21 cellular contexts compared by ENCODE assay signal in the genomic region with DNA sequence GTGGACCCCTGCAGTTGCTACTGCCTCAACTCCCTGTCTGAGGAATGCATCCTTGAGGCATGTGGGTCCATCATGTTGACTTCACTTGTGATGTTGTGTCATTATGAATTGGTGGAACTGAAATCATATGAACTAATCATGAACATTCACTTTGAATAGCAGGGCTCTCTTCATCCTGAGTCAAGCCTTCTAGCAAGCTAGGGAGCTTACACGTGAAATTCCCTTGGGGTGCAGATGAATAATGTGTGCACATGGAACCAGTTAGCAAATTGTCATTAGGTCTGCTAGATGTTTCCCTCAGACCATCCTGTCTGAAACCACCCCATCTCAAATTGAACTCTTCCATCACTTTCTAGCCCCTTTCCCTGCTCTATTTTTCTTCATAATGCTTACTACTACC.
"Had no signal": no experiment of that assay in that cellular context is flagged by ENCODE, and none has a peak within 500 bp of the region (broad histone marks: within the 10 kb centered on the region; RNA-seq: fewer than 3 reads in every experiment).

No MANE protein-coding gene starts in this region.

- H3K27ac Mint-ChIP-seq: activated CD4-positive, alpha-beta T cell treated with anti-CD3 and anti-CD28 coated beads, Interleukin-2, amount 10 ng/mL, durations not matched to agents 24 days and 14 days had no signal

- H3K9me3 Mint-ChIP-seq: activated CD4-positive, alpha-beta memory T cell treated with anti-CD3 and anti-CD28 coated beads, Interleukin-2, amount 10 ng/mL, durations not matched to agents 7 days and 5 days; activated CD4-positive, alpha-beta T cell treated with anti-CD3 and anti-CD28 coated beads, Interleukin-2, amount 10 ng/mL, durations not matched to agents 24 days and 14 days; activated T-cell treated with anti-CD3 and anti-CD28 coated beads, Interleukin-2, amount 50 U/mL, for 4 hours had no signal

- H3K27ac ChIP-seq: adrenal gland, ascending aorta, brain microvascular endothelial cell, esophagus muscularis mucosa, lower lobe of right lung, pancreas, psoas muscle, right atrium auricular region, spleen, tibial artery had no signal

- H3K27me3 ChIP-seq: adrenal gland, ascending aorta, brain microvascular endothelial cell, esophagus muscularis mucosa, pancreas, right atrium auricular region, spleen, tibial artery had no signal

- H3K4me3 Mint-ChIP-seq: activated CD4-positive, alpha-beta memory T cell treated with anti-CD3 and anti-CD28 coated beads, Interleukin-2, amount 10 ng/mL, durations not matched to agents 7 days and 5 days; activated CD4-positive, alpha-beta T cell treated with anti-CD3 and anti-CD28 coated beads, Interleukin-2, amount 10 ng/mL, durations not matched to agents 24 days and 14 days; activated naive CD8-positive, alpha-beta T cell; activated T-cell treated with anti-CD3 and anti-CD28 coated beads, Interleukin-2, amount 50 U/mL, for 4 hours had no signal

- H3K36me3 Mint-ChIP-seq: activated naive CD8-positive, alpha-beta T cell had no signal

- H3K27me3 Mint-ChIP-seq: activated CD4-positive, alpha-beta memory T cell treated with anti-CD3 and anti-CD28 coated beads, Interleukin-2, amount 10 ng/mL, durations not matched to agents 7 days and 5 days; activated CD4-positive, alpha-beta T cell treated with anti-CD3 and anti-CD28 coated beads, Interleukin-2, amount 10 ng/mL, durations not matched to agents 24 days and 14 days; activated naive CD8-positive, alpha-beta T cell; naive thymus-derived CD4-positive, alpha-beta T cell had no signal

- ATAC-seq: activated CD4-positive, CD25-positive, alpha-beta regulatory T cell treated with anti-CD3 and anti-CD28 coated beads, Interleukin-2, amount 50 U/mL, for 24 hours; activated T-cell treated with anti-CD3 and anti-CD28 coated beads, Interleukin-2, amount 50 U/mL, for 4 hours; lower lobe of right lung; naive thymus-derived CD4-positive, alpha-beta T cell; pancreas; psoas muscle had no signal

- H3K9me3 ChIP-seq: adrenal gland, ascending aorta, esophagus muscularis mucosa, lower lobe of right lung, pancreas, psoas muscle, right atrium auricular region, spleen, tibial artery had no signal

- DNase-seq: activated CD4-positive, alpha-beta memory T cell treated with anti-CD3 and anti-CD28 coated beads, Interleukin-2, amount 10 ng/mL, durations not matched to agents 7 days and 5 days; activated CD4-positive, alpha-beta T cell treated with anti-CD3 and anti-CD28 coated beads, Interleukin-2, amount 10 ng/mL, durations not matched to agents 24 days and 14 days; activated effector memory CD4-positive, alpha-beta T cell treated with anti-CD3 and anti-CD28 coated beads, Interleukin-2, amount 50 U/mL, for 16 hours; activated T-cell treated with anti-CD3 and anti-CD28 coated beads, Interleukin-2, amount 50 U/mL, for 4 hours; adrenal gland; brain microvascular endothelial cell; central memory CD4-positive, alpha-beta T cell; effector memory CD4-positive, alpha-beta T cell; lower lobe of right lung; naive thymus-derived CD4-positive, alpha-beta T cell; pancreas; psoas muscle; spleen; stimulated activated CD4-positive, alpha-beta T cell treated with anti-CD3 and anti-CD28 coated beads, Interleukin-4, amount 100 ng/mL, for 1 hour; stimulated activated naive CD4-positive, alpha-beta T cell treated with Interleukin-2 at 50 U/mL for 16 hours; tibial artery had no signal

- H3K4me3 ChIP-seq: adrenal gland, ascending aorta, esophagus muscularis mucosa, lower lobe of right lung, pancreas, psoas muscle, right atrium auricular region, spleen, tibial artery had no signal
